ENCODE assay signal across 19 cellular contexts in the genomic region with DNA sequence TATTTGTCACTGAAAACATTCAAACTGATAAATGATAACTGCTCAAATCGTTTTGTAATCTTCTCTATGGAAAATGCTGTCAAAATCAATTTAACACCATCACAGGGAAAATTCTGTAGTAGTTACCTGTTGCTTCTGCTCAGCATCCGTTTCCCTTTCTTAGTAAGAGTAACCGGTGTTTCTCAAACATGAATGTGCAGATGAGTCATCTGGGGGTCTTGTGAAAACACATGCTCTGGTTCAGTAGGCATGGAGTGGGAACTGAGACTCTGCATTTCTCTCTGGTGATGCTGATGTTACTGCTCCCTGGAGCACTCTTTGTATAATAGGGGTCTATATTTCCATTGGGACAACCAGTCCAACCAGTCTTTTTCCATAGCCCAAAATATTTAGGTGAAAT.
DNase-seq lines count a peak whose midpoint lies in the region; ATAC-seq and TF ChIP-seq lines count a peak whose summit lies in the region.
"Had no signal": no experiment of that assay in that cellular context is flagged by ENCODE, and none has a peak within 500 bp of the region (broad histone marks: within the 10 kb centered on the region; RNA-seq: fewer than 3 reads in every experiment).

No MANE protein-coding gene starts in this region.

- WGBS in aorta, 2 donors: 83 to 88% methylated on average over 3 of the region's 3 CpGs

- no peaks in the 10 kb centered on the region for H3K9me2 ChIP-seq in MM.1S (replicated peaks; ENCODE audit: insufficient read depth, low read length)

- no peak for TF ChIP-seq CTCF in MM.1S (IDR thresholded peaks at IDR 0.05; ENCODE audit: low read length)

- no peak overlapping the region for H3K4me3 Mint-ChIP-seq in stimulated activated naive B cell treated with anti-CD40 and anti-IgM and Interleukin-4, amounts not matched to agents 10 μg/mL and 1 μg/mL and 100 μg/mL, for 72 hours
- H3K4me3 Mint-ChIP-seq in T-helper 17 cell: no peak overlapping the region
- H3K4me3 Mint-ChIP-seq: activated CD8-positive, alpha-beta T cell treated with anti-CD3 and anti-CD28 coated beads for 36 hours had no signal

- H3K9ac ChIP-seq in MM.1S (ENCODE audit: low read length): no peak overlapping the region

- H3K4me3 ChIP-seq in MM.1S (ENCODE audit: low read length): no peak overlapping the region
- no peak overlapping the region for H3K4me3 ChIP-seq in aorta (ENCODE audit: low read length in 2 of 2)
- H3K4me3 ChIP-seq: coronary artery, HAP-1 had no signal

- no peaks in the 10 kb centered on the region for H3K79me2 ChIP-seq in MM.1S (ENCODE audit: low read length)

- no peaks in the 10 kb centered on the region for H3K27me3 ChIP-seq in MM.1S (replicated peaks; ENCODE audit: insufficient read depth, low read length)
- H3K27me3 ChIP-seq in aorta (ENCODE audit: control insufficient read depth in 1 of 2, insufficient read depth in 2 of 2, low read length in 1 of 2): no peaks in the 10 kb centered on the region

- intact Hi-C loops in aorta (cut with DNase I): no loop called here

- no peak overlapping the region for H3K4me2 ChIP-seq in MM.1S (ENCODE audit: low read depth, low read length)

- H3K4me1 ChIP-seq in MM.1S (ENCODE audit: low read length) (peaks cover 11% of the 10 kb centered on the region), aorta (ENCODE audit: control insufficient read depth in 1 of 2, insufficient read depth in 2 of 2, low read length in 2 of 2) (no peaks in the 10 kb centered on the region)

- H3K9me3 Mint-ChIP-seq in stimulated activated naive B cell treated with anti-CD40 and anti-IgM and Interleukin-4, amounts not matched to agents 10 μg/mL and 1 μg/mL and 100 μg/mL, for 72 hours: peaks cover 0 to 2% of the 10 kb centered on the region in 2 donors
- H3K9me3 Mint-ChIP-seq: activated T-helper 2 cell treated with anti-CD3 and anti-CD28 coated beads, Interferon-gamma antibody, Interleukin-2, Interleukin-4, amounts not matched to agents 10 μg/mL and 5 μg/mL and 100 μg/mL, durations not matched to agents 14 hours and 24 hours and 36 hours had no signal

- H3K9me3 ChIP-seq in MM.1S (replicated peaks; ENCODE audit: insufficient read depth, low read length) (no peaks in the 10 kb centered on the region), T-helper 17 cell (ENCODE audit: control insufficient read depth, low read length, poor library complexity, severe bottlenecking) (no peaks in the 10 kb centered on the region), aorta (ENCODE audit: control insufficient read depth, low read length) (no peaks in the 10 kb centered on the region)
- H3K9me3 ChIP-seq: HAP-1 had no signal

- no peak overlapping the region for H3K27ac Mint-ChIP-seq in stimulated activated naive B cell treated with anti-CD40 and anti-IgM and Interleukin-4, amounts not matched to agents 10 μg/mL and 1 μg/mL and 100 μg/mL, for 72 hours
- no peak overlapping the region for H3K27ac Mint-ChIP-seq in T-helper 17 cell
- H3K27ac Mint-ChIP-seq: activated CD8-positive, alpha-beta T cell treated with anti-CD3 and anti-CD28 coated beads for 36 hours; activated T-helper 2 cell treated with anti-CD3 and anti-CD28 coated beads, Interferon-gamma antibody, Interleukin-2, Interleukin-4, amounts not matched to agents 10 μg/mL and 5 μg/mL and 100 μg/mL, durations not matched to agents 14 hours and 24 hours and 36 hours had no signal

- ATAC-seq in GM18907 (IDR thresholded peaks at IDR 0.05; ENCODE audit: unreplicated experiment) (peak; percentile 83), GM21576 (IDR thresholded peaks at IDR 0.05; ENCODE audit: unreplicated experiment) (peak; percentile 73), HG03097 (IDR thresholded peaks at IDR 0.05; ENCODE audit: low FRiP score, unreplicated experiment) (peak; percentile 63), T-helper 17 cell (no peak), aorta (ENCODE audit: low FRiP score) (no peak)
- peak; percentile 89 to 90 for ATAC-seq in stimulated activated naive B cell treated with anti-CD40 and anti-IgM and Interleukin-4, amounts not matched to agents 10 μg/mL and 1 μg/mL and 100 μg/mL, for 72 hours (replicated peaks)
- ATAC-seq: activated CD8-positive, alpha-beta T cell treated with anti-CD3 and anti-CD28 coated beads for 36 hours; PC-3; SK-N-SH treated with all-trans-retinoic acid at 6 μM for 48 hours had no signal

- no peak overlapping the region for H2AFZ ChIP-seq in MM.1S (ENCODE audit: low read length)

- peak; percentile 6 for DNase-seq in stimulated activated naive B cell treated with anti-CD40 and anti-IgM and Interleukin-4, amounts not matched to agents 10 μg/mL and 1 μg/mL and 100 μg/mL, for 72 hours
- DNase-seq in MM.1S (no peak), T-helper 17 cell (no peak), aorta (no peak), NCI-H128 (lab: John Stamatoyannopoulos, UW; ENCODE audit: unreplicated experiment) (no peak)
- DNase-seq: activated CD8-positive, alpha-beta T cell treated with anti-CD3 and anti-CD28 coated beads for 36 hours; anterior cingulate cortex; KG1; NCI-H1417 treated with DMSO at 0.1 percent for 48 hours; NCI-H446; PC-3; stimulated activated CD4-positive, alpha-beta T cell treated with anti-CD3 and anti-CD28 coated beads, Interleukin-4, amount 100 ng/mL, for 4 hours had no signal

- no peak overlapping the region for H3K27ac ChIP-seq in MM.1S (ENCODE audit: low read length)
- H3K27ac ChIP-seq in aorta (ENCODE audit: low read depth in 1 of 2, low read length in 2 of 2): no peak overlapping the region
- H3K27ac ChIP-seq: coronary artery had no signal

- no peaks in the 10 kb centered on the region for H3K36me3 ChIP-seq in MM.1S (replicated peaks; ENCODE audit: insufficient read depth, low read length)
- no peaks in the 10 kb centered on the region for H3K36me3 ChIP-seq in aorta (ENCODE audit: control insufficient read depth in 1 of 2, insufficient read depth in 2 of 2, low read length in 1 of 2)
- H3K36me3 ChIP-seq: HAP-1 had no signal

- H3K36me3 Mint-ChIP-seq in stimulated activated naive B cell treated with anti-CD40 and anti-IgM and Interleukin-4, amounts not matched to agents 10 μg/mL and 1 μg/mL and 100 μg/mL, for 72 hours: no peaks in the 10 kb centered on the region
- no peaks in the 10 kb centered on the region for H3K36me3 Mint-ChIP-seq in T-helper 17 cell (ENCODE audit: low read depth)

- no peaks in the 10 kb centered on the region for H3F3A ChIP-seq in MM.1S (ENCODE audit: insufficient read depth, low read length)

- no peaks in the 10 kb centered on the region for H4K20me1 ChIP-seq in MM.1S (ENCODE audit: insufficient read depth, low read length)

- peaks cover 0 to 6% of the 10 kb centered on the region in 2 donors for H3K27me3 Mint-ChIP-seq in stimulated activated naive B cell treated with anti-CD40 and anti-IgM and Interleukin-4, amounts not matched to agents 10 μg/mL and 1 μg/mL and 100 μg/mL, for 72 hours
- H3K27me3 Mint-ChIP-seq in T-helper 17 cell: no peaks in the 10 kb centered on the region

- peaks cover 14 to 20% of the 10 kb centered on the region in 2 donors for H3K4me1 Mint-ChIP-seq in stimulated activated naive B cell treated with anti-CD40 and anti-IgM and Interleukin-4, amounts not matched to agents 10 μg/mL and 1 μg/mL and 100 μg/mL, for 72 hours
- no peaks in the 10 kb centered on the region for H3K4me1 Mint-ChIP-seq in T-helper 17 cell

Comparison
In these comparisons a context has a peak if more than half of its experiments do, and no peak if none do; other contexts are left out.
1. ATAC-seq: peak in GM18907 (single experiment), GM21576 (single experiment), HG03097 (single experiment) and stimulated activated naive B cell treated with anti-CD40 and anti-IgM and Interleukin-4, amounts not matched to agents 10 μg/mL and 1 μg/mL and 100 μg/mL, for 72 hours (2 of 2); none in T-helper 17 cell (single experiment) and aorta (single experiment).